ENCODE assay signal across 20 cellular contexts in the genomic region with DNA sequence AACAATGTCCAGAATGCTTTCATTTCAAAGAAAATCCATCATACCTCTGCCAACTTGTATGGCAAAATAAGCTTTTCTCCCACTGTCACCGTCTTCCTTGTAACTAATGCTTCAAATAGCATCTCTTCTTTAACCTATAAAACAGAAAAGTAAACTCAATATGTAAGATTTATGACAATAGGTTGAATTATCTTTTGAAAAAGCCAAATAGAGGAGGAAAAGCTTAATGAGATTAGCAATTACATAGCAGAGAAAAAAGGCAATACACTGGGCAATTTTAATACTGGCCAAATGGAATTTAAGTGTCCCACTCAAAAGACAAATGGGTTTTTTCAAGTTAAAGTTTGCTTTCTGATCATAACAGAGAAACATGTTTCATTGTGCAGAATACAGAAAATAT.
DNase-seq lines count a peak whose midpoint lies in the region; ATAC-seq, FAIRE-seq and TF ChIP-seq lines count a peak whose summit lies in the region.
"Had no signal": no experiment of that assay in that cellular context is flagged by ENCODE, and none has a peak within 500 bp of the region (broad histone marks: within the 10 kb centered on the region; RNA-seq: fewer than 3 reads in every experiment).

No MANE protein-coding gene starts in this region.

- no peak for ATAC-seq in A549
- no peak for ATAC-seq in body of pancreas
- ATAC-seq: CD8-positive, alpha-beta T cell had no signal

- no peak overlapping the region for H3K4me2 ChIP-seq in A549
- H3K4me2 ChIP-seq: BLaER1 treated with 17β-estradiol and CSF1 and Interleukin-3, amounts not matched to agents 10 nM and 100 nM had no signal

- H3K4me3 ChIP-seq in A549: no peak overlapping the region
- no peak overlapping the region for H3K4me3 ChIP-seq in HEK293 (ENCODE audit: low read depth, low read length)
- no peak overlapping the region for H3K4me3 ChIP-seq in small intestine (ENCODE audit: low read depth in 1 of 2, low read length in 2 of 2)
- no peak overlapping the region for H3K4me3 ChIP-seq in body of pancreas
- H3K4me3 ChIP-seq: BLaER1 treated with 17β-estradiol and CSF1 and Interleukin-3, amounts not matched to agents 10 nM and 100 nM had no signal

- TF ChIP-seq POLR2A in A549 (IDR thresholded peaks at IDR 0.05; ENCODE audit: low read length) (no peak), body of pancreas (IDR thresholded peaks at IDR 0.05) (no peak)

- CTCF ChIA-PET in A549 (lab: Yijun Ruan, JAX) (interaction anchor here (0.6 kb wide), 1 partner anchor 156 kb away, joined by 3 read pairs; no protein-coding TSS in a partner anchor), HEK293 (lab: Yijun Ruan, JAX) (no interaction called here)

- peaks cover 3 to 14% of the 10 kb centered on the region in 2 experiments for H3K36me3 ChIP-seq in HEK293 (ENCODE audit: control insufficient read depth in 2 of 2, insufficient read depth in 1 of 2, low read length in 2 of 2)
- peaks cover 0 to 2% of the 10 kb centered on the region in 2 donors for H3K36me3 ChIP-seq in small intestine (ENCODE audit: control insufficient read depth in 2 of 2, insufficient read depth in 2 of 2, low read length in 2 of 2)
- no peaks in the 10 kb centered on the region for H3K36me3 ChIP-seq in body of pancreas (replicated peaks in 1 of 2; ENCODE audit: insufficient read depth in 1 of 2, low read depth in 2 of 2)

- POLR2A ChIA-PET in A549 (lab: Yijun Ruan, JAX) (no interaction called here), HEK293 (lab: Yijun Ruan, JAX) (no interaction called here)

- no peak for TF ChIP-seq CTCF in A549 (IDR thresholded peaks at IDR 0.05)
- no peak for TF ChIP-seq CTCF in HEK293 (tag by site-specific recombination; IDR thresholded peaks at IDR 0.05)
- TF ChIP-seq CTCF in body of pancreas (IDR thresholded peaks at IDR 0.05): no peak

- H3K27ac ChIP-seq in A549 (no peak overlapping the region), HEK293 (ENCODE audit: extremely low read depth, low read depth, low read length) (no peak overlapping the region), small intestine (ENCODE audit: low read depth in 1 of 2, low read length in 1 of 2) (no peak overlapping the region), body of pancreas (no peak overlapping the region)
- H3K27ac ChIP-seq: BLaER1 treated with 17β-estradiol and CSF1 and Interleukin-3, amounts not matched to agents 10 nM and 100 nM; C4-2B had no signal

- H3K27me3 ChIP-seq in small intestine (ENCODE audit: control insufficient read depth in 2 of 2, insufficient read depth in 2 of 2, low read length in 2 of 2) (no peaks in the 10 kb centered on the region), body of pancreas (no peaks in the 10 kb centered on the region)
- H3K27me3 ChIP-seq: BLaER1 treated with 17β-estradiol and CSF1 and Interleukin-3, amounts not matched to agents 10 nM and 100 nM had no signal

- peak; percentile 28 for FAIRE-seq in A549 (lab: Jason Lieb, UNC)
- peak; percentile 33 for FAIRE-seq in small intestine (lab: Jason Lieb, UNC)
- FAIRE-seq: A204.1, D721Med, G401.6, GM12892, GM18507 had no signal

- DNase-seq in A549 (ENCODE audit: low read depth in 1 of 2, low spot score in 1 of 2): no peak
- DNase-seq in small intestine: no peak
- DNase-seq in stimulated activated CD4-positive, alpha-beta T cell treated with anti-CD3 and anti-CD28 coated beads, Interleukin-12 subunit alpha, Interleukin-12 subunit beta, amount 100 ng/mL, for 4 hours: no peak
- DNase-seq in body of pancreas: no peak
- DNase-seq: 8988T; AML-193; Caco-2; Calu3; CD4-positive, alpha-beta T cell; CD8-positive, alpha-beta T cell; DMS79 treated with DMSO at 0.1 percent for 48 hours; GF-D8 had no signal

- H3K4me1 ChIP-seq in A549 (no peaks in the 10 kb centered on the region), HEK293 (ENCODE audit: control insufficient read depth, insufficient read depth, low read length) (no peaks in the 10 kb centered on the region), small intestine (ENCODE audit: control insufficient read depth in 2 of 2, insufficient read depth in 1 of 2, low read depth in 1 of 2, low read length in 1 of 2) (no peaks in the 10 kb centered on the region), body of pancreas (no peaks in the 10 kb centered on the region)
- H3K4me1 ChIP-seq: BLaER1 treated with 17β-estradiol and CSF1 and Interleukin-3, amounts not matched to agents 10 nM and 100 nM; Caco-2 had no signal

- 74% methylated on average over 1 of the region's 1 CpG for WGBS in A549 (ENCODE audit: missing lambda C conversion rate)
- WGBS in small intestine, 3 donors: 89 to 100% (median 95%) methylated on average over 1 of the region's 1 CpG
- WGBS in body of pancreas, 2 donors: 94 to 97% methylated on average over 1 of the region's 1 CpG

- TF ChIP-seq RAD21 in A549 (conservative IDR thresholded peaks at IDR 0.05 in 1 of 2, IDR thresholded peaks at IDR 0.05 in 1 of 2): no peak

- no peak for TF ChIP-seq EP300 in A549 (IDR thresholded peaks at IDR 0.05)

- H3K9me3 ChIP-seq in A549 (no peaks in the 10 kb centered on the region), HEK293 (ENCODE audit: control insufficient read depth, insufficient read depth, low read depth, low read length) (no peaks in the 10 kb centered on the region), small intestine (ENCODE audit: control insufficient read depth, low read depth) (no peaks in the 10 kb centered on the region), body of pancreas (no peaks in the 10 kb centered on the region)
- H3K9me3 ChIP-seq: Caco-2 had no signal

- intact Hi-C loops in body of pancreas (cut with DNase I): no loop called here

TF ChIP-seq in A549, 52 proteins besides CTCF, POLR2A, EP300 and RAD21 (continues in another document):
- TF ChIP-seq EHMT2 (IDR thresholded peaks at IDR 0.05; ENCODE audit: low read depth): no peak
- no peak for TF ChIP-seq ZNF302 (CRISPR knock-in tag; IDR thresholded peaks at IDR 0.05)
- no peak for TF ChIP-seq CBX8 (IDR thresholded peaks at IDR 0.05)
- no peak for TF ChIP-seq CBX2 (IDR thresholded peaks at IDR 0.05; ENCODE audit: borderline replicate concordance, low read depth)
- TF ChIP-seq, protein P1, sequence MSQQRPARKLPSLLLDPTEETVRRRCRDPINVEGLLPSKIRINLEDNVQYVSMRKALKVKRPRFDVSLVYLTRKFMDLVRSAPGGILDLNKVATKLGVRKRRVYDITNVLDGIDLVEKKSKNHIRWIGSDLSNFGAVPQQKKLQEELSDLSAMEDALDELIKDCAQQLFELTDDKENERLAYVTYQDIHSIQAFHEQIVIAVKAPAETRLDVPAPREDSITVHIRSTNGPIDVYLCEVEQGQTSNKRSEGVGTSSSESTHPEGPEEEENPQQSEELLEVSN (IDR thresholded peaks at IDR 0.05; ENCODE audit: borderline replicate concordance, low read depth): no peak
- no peak for TF ChIP-seq JUNB (IDR thresholded peaks at IDR 0.05)

TF ChIP-seq in HEK293, 187 proteins besides CTCF, POLR2A, EP300 and RAD21:
- TF ChIP-seq, protein P2, sequence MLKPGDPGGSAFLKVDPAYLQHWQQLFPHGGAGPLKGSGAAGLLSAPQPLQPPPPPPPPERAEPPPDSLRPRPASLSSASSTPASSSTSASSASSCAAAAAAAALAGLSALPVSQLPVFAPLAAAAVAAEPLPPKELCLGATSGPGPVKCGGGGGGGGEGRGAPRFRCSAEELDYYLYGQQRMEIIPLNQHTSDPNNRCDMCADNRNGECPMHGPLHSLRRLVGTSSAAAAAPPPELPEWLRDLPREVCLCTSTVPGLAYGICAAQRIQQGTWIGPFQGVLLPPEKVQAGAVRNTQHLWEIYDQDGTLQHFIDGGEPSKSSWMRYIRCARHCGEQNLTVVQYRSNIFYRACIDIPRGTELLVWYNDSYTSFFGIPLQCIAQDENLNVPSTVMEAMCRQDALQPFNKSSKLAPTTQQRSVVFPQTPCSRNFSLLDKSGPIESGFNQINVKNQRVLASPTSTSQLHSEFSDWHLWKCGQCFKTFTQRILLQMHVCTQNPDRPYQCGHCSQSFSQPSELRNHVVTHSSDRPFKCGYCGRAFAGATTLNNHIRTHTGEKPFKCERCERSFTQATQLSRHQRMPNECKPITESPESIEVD (tag by site-specific recombination; IDR thresholded peaks at IDR 0.05): 0 out of 2 replicates have a peak, but pooled peaks have one; percentile 35
- TF ChIP-seq, protein P3, sequence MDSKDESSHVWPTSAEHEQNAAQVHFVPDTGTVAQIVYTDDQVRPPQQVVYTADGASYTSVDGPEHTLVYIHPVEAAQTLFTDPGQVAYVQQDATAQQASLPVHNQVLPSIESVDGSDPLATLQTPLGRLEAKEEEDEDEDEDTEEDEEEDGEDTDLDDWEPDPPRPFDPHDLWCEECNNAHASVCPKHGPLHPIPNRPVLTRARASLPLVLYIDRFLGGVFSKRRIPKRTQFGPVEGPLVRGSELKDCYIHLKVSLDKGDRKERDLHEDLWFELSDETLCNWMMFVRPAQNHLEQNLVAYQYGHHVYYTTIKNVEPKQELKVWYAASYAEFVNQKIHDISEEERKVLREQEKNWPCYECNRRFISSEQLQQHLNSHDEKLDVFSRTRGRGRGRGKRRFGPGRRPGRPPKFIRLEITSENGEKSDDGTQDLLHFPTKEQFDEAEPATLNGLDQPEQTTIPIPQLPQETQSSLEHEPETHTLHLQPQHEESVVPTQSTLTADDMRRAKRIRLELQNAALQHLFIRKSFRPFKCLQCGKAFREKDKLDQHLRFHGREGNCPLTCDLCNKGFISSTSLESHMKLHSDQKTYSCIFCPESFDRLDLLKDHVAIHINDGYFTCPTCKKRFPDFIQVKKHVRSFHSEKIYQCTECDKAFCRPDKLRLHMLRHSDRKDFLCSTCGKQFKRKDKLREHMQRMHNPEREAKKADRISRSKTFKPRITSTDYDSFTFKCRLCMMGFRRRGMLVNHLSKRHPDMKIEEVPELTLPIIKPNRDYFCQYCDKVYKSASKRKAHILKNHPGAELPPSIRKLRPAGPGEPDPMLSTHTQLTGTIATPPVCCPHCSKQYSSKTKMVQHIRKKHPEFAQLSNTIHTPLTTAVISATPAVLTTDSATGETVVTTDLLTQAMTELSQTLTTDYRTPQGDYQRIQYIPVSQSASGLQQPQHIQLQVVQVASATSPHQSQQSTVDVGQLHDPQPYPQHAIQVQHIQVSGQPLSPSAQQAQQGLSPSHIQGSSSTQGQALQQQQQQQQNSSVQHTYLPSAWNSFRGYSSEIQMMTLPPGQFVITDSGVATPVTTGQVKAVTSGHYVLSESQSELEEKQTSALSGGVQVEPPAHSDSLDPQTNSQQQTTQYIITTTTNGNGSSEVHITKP (tag by site-specific recombination; IDR thresholded peaks at IDR 0.05): no peak
